ENCODE assay signal across 26 cellular contexts in genomic region chr10:1378473-1378872, GRCh38.
DNase-seq lines count a peak whose midpoint lies in the region; ATAC-seq, FAIRE-seq and TF ChIP-seq lines count a peak whose summit lies in the region.
"Had no signal": no experiment of that assay in that cellular context is flagged by ENCODE, and none has a peak within 500 bp of the region (broad histone marks: within the 10 kb centered on the region; RNA-seq: fewer than 3 reads in every experiment).

No MANE protein-coding gene starts in this region.

- H3K27me3 Mint-ChIP-seq in progenitor cell of endocrine pancreas: peaks cover 42% of the 10 kb centered on the region

- no peak for TF ChIP-seq CTCF in SK-N-SH (IDR thresholded peaks at IDR 0.05)
- TF ChIP-seq CTCF in VCaP (conservative IDR thresholded peaks at IDR 0.05): no peak
- TF ChIP-seq CTCF in H1 (IDR thresholded peaks at IDR 0.05; ENCODE audit: control extremely low read depth in 1 of 3, insufficient read depth in 1 of 3, low read depth in 1 of 3, low read length in 3 of 3): no peak
- TF ChIP-seq CTCF in progenitor cell of endocrine pancreas (IDR thresholded peaks at IDR 0.05; ENCODE audit: unreplicated experiment): no peak
- TF ChIP-seq CTCF in foreskin fibroblast (IDR thresholded peaks at IDR 0.05; ENCODE audit: low read depth, low read length): no peak

- peak overlapping the region; percentile 81; the same call in 1 of the 2 replicates for H2BK5ac ChIP-seq in H1 (ENCODE audit: low read depth, low read length)

- 0 out of 2 replicates have a peak, but pooled peaks cover 4% of the 10 kb centered on the region for H3K23me2 ChIP-seq in H1 (ENCODE audit: low read depth, low read length)

- H3K27ac ChIP-seq in SK-N-SH (ENCODE audit: low read depth in 2 of 2, low read length in 1 of 2): no peak overlapping the region
- peak overlapping the region; percentile 67 for H3K27ac ChIP-seq in VCaP
- no peak overlapping the region for H3K27ac ChIP-seq in H1 (ENCODE audit: low read depth, low read length)
- H3K27ac ChIP-seq: 22Rv1, KMS-11, Peyer's patch had no signal

- POLR2A ChIA-PET in SK-N-SH (lab: Yijun Ruan, JAX) (no interaction called here), H1 (lab: Charles Lee; ENCODE audit: partially characterized antibody) (interaction anchor here (1.2 kb wide), 1 partner anchor 77 kb away, joined by 3 read pairs; no protein-coding TSS in a partner anchor)

- H3K27ac Mint-ChIP-seq in progenitor cell of endocrine pancreas: peak overlapping the region; percentile 17
- H3K27ac Mint-ChIP-seq: CD8-positive, alpha-beta T cell; GM23338 had no signal

- no peaks in the 10 kb centered on the region for H3K27me3 ChIP-seq in SK-N-SH (ENCODE audit: insufficient read depth)
- H3K27me3 ChIP-seq in H1 (replicated peaks in 1 of 4; ENCODE audit: control insufficient read depth in 3 of 4, extremely low read depth in 1 of 4, insufficient read depth in 3 of 4, low read length in 3 of 4): no peaks in the 10 kb centered on the region; a peak in 1 of 7 replicates
- H3K27me3 ChIP-seq: Peyer's patch had no signal

- no peaks in the 10 kb centered on the region for H3K9me3 Mint-ChIP-seq in progenitor cell of endocrine pancreas (ENCODE audit: low read depth)
- H3K9me3 Mint-ChIP-seq: CD8-positive, alpha-beta T cell; GM23338 had no signal

- no peaks in the 10 kb centered on the region for H3K9me3 ChIP-seq in SK-N-SH
- H3K9me3 ChIP-seq in H1 (ENCODE audit: insufficient read depth in 2 of 2, low read depth in 1 of 2, low read length in 1 of 2): no peaks in the 10 kb centered on the region
- H3K9me3 ChIP-seq: Peyer's patch had no signal

- H3K4me2 ChIP-seq in SK-N-SH (no peak overlapping the region), H1 (ENCODE audit: insufficient read depth in 1 of 2, low read depth in 2 of 2, low read length in 2 of 2) (no peak overlapping the region)
- H3K4me2 ChIP-seq: GM23338, KMS-11 had no signal

- no peaks in the 10 kb centered on the region for H3K36me3 Mint-ChIP-seq in progenitor cell of endocrine pancreas (ENCODE audit: insufficient read depth)
- H3K36me3 Mint-ChIP-seq: CD8-positive, alpha-beta T cell had no signal

- H3F3A ChIP-seq in SK-N-SH (replicated peaks; ENCODE audit: insufficient read depth): no peaks in the 10 kb centered on the region

- H3K9ac ChIP-seq in SK-N-SH (no peak overlapping the region), H1 (replicated peaks in 1 of 4; ENCODE audit: extremely low read depth in 1 of 4, low read depth in 3 of 4, low read length in 3 of 4) (no peak overlapping the region)
- H3K9ac ChIP-seq: KMS-11 had no signal

- no peaks in the 10 kb centered on the region for H3K9me2 ChIP-seq in SK-N-SH

- H4K91ac ChIP-seq in H1 (replicated peaks; ENCODE audit: insufficient read length, low read length): no peak overlapping the region

- H3K4me3 Mint-ChIP-seq in progenitor cell of endocrine pancreas (ENCODE audit: low read depth): no peak overlapping the region
- H3K4me3 Mint-ChIP-seq: CD8-positive, alpha-beta T cell; GM23338 had no signal

- no peak overlapping the region for H3K4me3 ChIP-seq in SK-N-SH (ENCODE audit: low read depth in 2 of 2, low read length in 1 of 2)
- no peak overlapping the region for H3K4me3 ChIP-seq in H1 (ENCODE audit: extremely low read depth in 1 of 4, insufficient read depth in 2 of 4, low read depth in 3 of 4, low read length in 4 of 4)
- H3K4me3 ChIP-seq in foreskin fibroblast (ENCODE audit: low read depth in 1 of 2, low read length in 2 of 2): no peak overlapping the region
- H3K4me3 ChIP-seq: GM23338, Peyer's patch had no signal

- H3K4me1 ChIP-seq in SK-N-SH (ENCODE audit: control insufficient read depth in 1 of 2, insufficient read depth in 2 of 2, low read depth in 1 of 2, low read length in 1 of 2) (peaks cover 0 to 8% of the 10 kb centered on the region in 2 experiments; a peak in 1 of 4 replicates), H1 (replicated peaks in 1 of 4; ENCODE audit: control insufficient read depth in 3 of 4, insufficient read depth in 4 of 4, low read length in 3 of 4) (peaks cover 5 to 11% (median 5%) of the 10 kb centered on the region in 4 experiments)
- H3K4me1 ChIP-seq: Peyer's patch had no signal

- peak overlapping the region; percentile 75; the same call in 1 of the 2 replicates for H2BK12ac ChIP-seq in H1 (ENCODE audit: low read depth, low read length)

- H3K56ac ChIP-seq in H1 (replicated peaks; ENCODE audit: insufficient read length, low read depth, low read length): no peak overlapping the region

- H2BK120ac ChIP-seq in H1 (replicated peaks; ENCODE audit: low read depth, low read length): no peak overlapping the region

- no peak for TF ChIP-seq EP300 in SK-N-SH (IDR thresholded peaks at IDR 0.05; ENCODE audit: borderline replicate concordance in 1 of 2, low read depth in 1 of 2, low read length in 1 of 2)
- no peak for TF ChIP-seq EP300 in H1 (IDR thresholded peaks at IDR 0.05; ENCODE audit: borderline replicate concordance in 1 of 2, low read depth in 2 of 2, low read length in 2 of 2)

- H3K23ac ChIP-seq in H1 (ENCODE audit: insufficient read length): no peak overlapping the region

- FAIRE-seq in H1 (lab: Jason Lieb, UNC): no peak
- FAIRE-seq: G401.6, GM12892, GM18507 had no signal

- peak overlapping the region; percentile 61; the same call in 1 of the 2 replicates for H2BK15ac ChIP-seq in H1 (ENCODE audit: low read length)

- CTCF ChIA-PET in SK-N-SH (lab: Yijun Ruan, JAX): interaction anchor here (1.0 to 1.7 kb wide), 2 partner anchors 17 to 42 kb away, joined by 3 read pairs; no protein-coding TSS in a partner anchor
- CTCF ChIA-PET in H1 (lab: Charles Lee; ENCODE audit: partially characterized antibody): interaction anchor here (0.8 to 2.6 kb wide), 3 partner anchors 9 to 42 kb away, joined by 3 to 11 read pairs (median 7); no protein-coding TSS in a partner anchor

- H2AK5ac ChIP-seq in H1 (ENCODE audit: low read depth, low read length): no peak overlapping the region

- TF ChIP-seq POLR2A in H1 (IDR thresholded peaks at IDR 0.05; ENCODE audit: control extremely low read depth in 1 of 2, low read depth in 2 of 2, low read length in 2 of 2): no peak

- 42% methylated on average over 2 of the region's 2 CpGs for WGBS in SK-N-SH (ENCODE audit: low lambda C conversion rate)
- 77% methylated on average over 2 of the region's 2 CpGs; no CpG with 5 or more reads in 1 of the 2 experiments for WGBS in H1 (ENCODE audit: extremely low coverage in 1 of 2, insufficient coverage in 1 of 2, insufficient read length in 1 of 2, insufficient replicate concordance in 2 of 2, low coverage in 1 of 2, low lambda C conversion rate in 2 of 2, missing lambda C conversion rate in 1 of 2), 2 experiments

- no peak overlapping the region for H3K4ac ChIP-seq in H1 (replicated peaks; ENCODE audit: insufficient read length, low read depth, low read length)

- no peak overlapping the region for H2BK20ac ChIP-seq in H1 (ENCODE audit: low read length)

- H3K14ac ChIP-seq in H1 (ENCODE audit: insufficient read length): no peak overlapping the region

- TF ChIP-seq RAD21 in SK-N-SH (IDR thresholded peaks at IDR 0.05; ENCODE audit: low read length) (no peak), H1 (IDR thresholded peaks at IDR 0.05 in 1 of 2, conservative IDR thresholded peaks at IDR 0.05 in 1 of 2; ENCODE audit: low read depth in 2 of 2, low read length in 2 of 2) (no peak)

- H3K4me1 Mint-ChIP-seq in progenitor cell of endocrine pancreas (ENCODE audit: low read depth): peaks cover 6% of the 10 kb centered on the region

- no peak overlapping the region for H4K8ac ChIP-seq in H1 (ENCODE audit: extremely low read depth, insufficient read depth, low read length)

- H4K20me1 ChIP-seq in SK-N-SH (ENCODE audit: insufficient read depth) (no peaks in the 10 kb centered on the region), H1 (replicated peaks in 1 of 2; ENCODE audit: control insufficient read depth in 1 of 2, insufficient read depth in 2 of 2, low read length in 2 of 2) (peaks cover 0 to 4% of the 10 kb centered on the region in 2 experiments)

- DNase-seq in SK-N-SH: peak; percentile 8
- no peak for DNase-seq in H1 (ENCODE audit: low read depth in 1 of 2, low spot score in 2 of 2)
- DNase-seq in progenitor cell of endocrine pancreas (ENCODE audit: low spot score, unreplicated experiment): no peak
- DNase-seq in foreskin fibroblast: no peak
- DNase-seq in mucosa of gallbladder (ENCODE audit: low spot score): no peak
- no peak for DNase-seq in activated gamma-delta T cell treated with Interleukin-2 at 50 U/mL for 16 hours
- DNase-seq: C1 segment of cervical spinal cord; IMR-90; NCI-H1092 treated with DMSO at 0.1 percent for 48 hours; NCI-H1436 treated with DMSO at 0.1 percent for 48 hours; NCI-H1930; NCI-H345; NCI-H524; NCI-H774; NK-92 treated with Interleukin-12 subunit alpha and Interleukin-12 subunit beta, amount 100 ng/mL, for 24 hours had no signal

- H4K5ac ChIP-seq in H1 (ENCODE audit: insufficient read length, low read depth, low read length): no peak overlapping the region

- H3K36me3 ChIP-seq in SK-N-SH (replicated peaks in 1 of 2; ENCODE audit: control insufficient read depth in 1 of 2, insufficient read depth in 2 of 2, low read length in 1 of 2) (no peaks in the 10 kb centered on the region), H1 (ENCODE audit: control insufficient read depth in 2 of 4, insufficient read depth in 4 of 4, low read length in 3 of 4) (no peaks in the 10 kb centered on the region; a peak in 1 of 8 replicates)
- H3K36me3 ChIP-seq: Peyer's patch had no signal

- no peaks in the 10 kb centered on the region for H3K79me2 ChIP-seq in SK-N-SH (ENCODE audit: insufficient read depth)
- H3K79me2 ChIP-seq in H1 (ENCODE audit: control insufficient read depth in 1 of 2, insufficient read depth in 2 of 2, low read length in 2 of 2): no peaks in the 10 kb centered on the region

- no peak overlapping the region for H2AFZ ChIP-seq in SK-N-SH (ENCODE audit: low read depth)
- H2AFZ ChIP-seq in H1 (ENCODE audit: low read length): no peak overlapping the region
- H2AFZ ChIP-seq: GM23338 had no signal

- no peak overlapping the region for H3K18ac ChIP-seq in H1 (ENCODE audit: extremely low read depth, low read length)

- H3K79me1 ChIP-seq in H1 (ENCODE audit: low read depth, low read length): no peaks in the 10 kb centered on the region

- no peak for ATAC-seq in SK-N-SH treated with all-trans-retinoic acid at 6 μM for 48 hours
- ATAC-seq: CD8-positive, alpha-beta T cell; GM23338; HCT116 had no signal

TF ChIP-seq in SK-N-SH, 30 proteins besides CTCF, POLR2A, EP300 and RAD21 (continues in another document):
- TF ChIP-seq TAF1 (IDR thresholded peaks at IDR 0.05; ENCODE audit: borderline replicate concordance, low read depth, low read length) (no peak), ELF1 (IDR thresholded peaks at IDR 0.05) (no peak), NRF1 (IDR thresholded peaks at IDR 0.05; ENCODE audit: low read depth, low read length) (no peak)

TF ChIP-seq in SK-N-SH treated with all-trans-retinoic acid at 6 μM for 48 hours, 23 proteins besides CTCF, POLR2A, EP300 and RAD21 (continues in another document):
- TF ChIP-seq CSDC2 (CRISPR knock-in tag; IDR thresholded peaks at IDR 0.05): no peak

TF ChIP-seq in H1, 55 proteins besides CTCF, POLR2A, EP300 and RAD21 (continues in another document):
- TF ChIP-seq FOSL1 (IDR thresholded peaks at IDR 0.05; ENCODE audit: insufficient read depth, low read depth, low read length): no peak
- TF ChIP-seq TBP (IDR thresholded peaks at IDR 0.05; ENCODE audit: low read depth, low read length): no peak
- no peak for TF ChIP-seq SIX5 (IDR thresholded peaks at IDR 0.05; ENCODE audit: low read depth, low read length)
- TF ChIP-seq ASH2L (IDR thresholded peaks at IDR 0.05; ENCODE audit: low read length): no peak
